ENCODE assay signal across 11 cellular contexts in the genomic region with DNA sequence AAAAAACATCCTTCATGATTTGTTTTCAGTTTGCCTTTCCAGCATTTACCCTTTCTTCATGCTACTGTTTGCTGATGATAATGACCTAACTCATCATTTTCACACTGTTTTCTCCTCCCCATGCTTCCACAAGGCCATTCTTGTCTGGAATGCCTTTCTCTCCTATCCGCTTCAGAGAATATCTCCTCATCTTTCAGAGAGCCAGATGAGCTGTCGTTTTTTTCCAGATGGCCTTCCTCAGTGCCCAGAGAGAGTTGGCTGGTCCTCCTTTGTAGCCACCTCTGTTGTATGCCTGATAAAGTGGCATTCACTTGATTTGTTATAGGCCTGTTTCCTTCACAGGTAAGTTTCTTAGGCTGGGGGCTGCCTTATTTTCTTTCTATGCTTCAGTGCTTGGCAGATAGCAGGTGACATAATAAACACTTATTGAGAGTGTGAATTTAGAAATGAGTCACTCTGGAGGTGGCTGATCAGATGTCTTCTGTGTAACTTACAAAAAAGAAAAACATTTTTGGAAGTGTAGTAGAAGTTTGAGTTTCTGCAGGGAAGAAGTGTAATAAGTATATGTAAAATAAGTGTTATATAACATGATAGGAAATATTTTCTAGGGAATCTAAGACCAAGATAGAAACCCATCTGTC.
A peak's percentile ranks its signal among the peaks of the same experiment; 100 is the strongest.
DNase-seq lines count a peak whose midpoint lies in the region; ATAC-seq lines count a peak whose summit lies in the region.
"Had no signal": no experiment of that assay in that cellular context is flagged by ENCODE, and none has a peak within 500 bp of the region (broad histone marks: within the 10 kb centered on the region; RNA-seq: fewer than 3 reads in every experiment).

No MANE protein-coding gene starts in this region.

- H2BK15ac ChIP-seq in mesendoderm (replicated peaks; ENCODE audit: low read depth) = no peak overlapping the region

- H3K4me2 ChIP-seq in mesendoderm (ENCODE audit: low read length) = no peak overlapping the region
- no peak overlapping the region for H3K4me2 ChIP-seq in GM23248 (ENCODE audit: unreplicated experiment)

- no peak overlapping the region for H3K4ac ChIP-seq in mesendoderm (ENCODE audit: low read depth, low read length)

- no peaks in the 10 kb centered on the region for H3K79me1 ChIP-seq in mesendoderm (ENCODE audit: low read length)

- H3K4me3 ChIP-seq in mesendoderm (ENCODE audit: low read length) (no peak overlapping the region), GM23248 (no peak overlapping the region)

- peak; percentile 99 for ATAC-seq in GM18868 (IDR thresholded peaks at IDR 0.05; ENCODE audit: unreplicated experiment)
- ATAC-seq in GM21825 (IDR thresholded peaks at IDR 0.05; ENCODE audit: unreplicated experiment) = peak; percentile 77
- ATAC-seq in HG03460 (IDR thresholded peaks at IDR 0.05; ENCODE audit: unreplicated experiment) = peak; percentile 85
- ATAC-seq: naive thymus-derived CD4-positive, alpha-beta T cell had no signal

- H3K56ac ChIP-seq in mesendoderm (ENCODE audit: low read length) = no peak overlapping the region

- peaks cover 15% of the 10 kb centered on the region for H3F3A ChIP-seq in GM23248 (ENCODE audit: insufficient read depth)

- H2BK120ac ChIP-seq in mesendoderm (ENCODE audit: low read depth, low read length) = no peak overlapping the region

- no peak overlapping the region for H2AFZ ChIP-seq in GM23248

- H4K8ac ChIP-seq in mesendoderm (ENCODE audit: low read depth, low read length) = no peak overlapping the region

- no peaks in the 10 kb centered on the region for H3K27me3 ChIP-seq in mesendoderm (ENCODE audit: insufficient read depth, low read length, poor library complexity)
- H3K27me3 ChIP-seq in GM23248 (replicated peaks; ENCODE audit: insufficient read depth) = no peaks in the 10 kb centered on the region

- no peaks in the 10 kb centered on the region for H3K9me3 ChIP-seq in GM23248 (ENCODE audit: low read depth)

- H3K9me2 ChIP-seq in GM23248 (ENCODE audit: insufficient read depth) = no peaks in the 10 kb centered on the region

- H2AK5ac ChIP-seq in mesendoderm (ENCODE audit: low read length) = no peak overlapping the region

- H3K27ac ChIP-seq in mesendoderm (ENCODE audit: low read depth, low read length) = no peak overlapping the region
- no peak overlapping the region for H3K27ac ChIP-seq in GM23248

- DNase-seq in mesendoderm = peak; percentile 39
- no peak for DNase-seq in NCI-H1092 treated with DMSO at 0.1 percent for 48 hours (lab: John Stamatoyannopoulos, UW)
- DNase-seq in NCI-H2029 treated with DMSO at 0.1 percent for 48 hours (lab: John Stamatoyannopoulos, UW) = no peak
- no peak for DNase-seq in GM23248
- DNase-seq in COLO668 (lab: John Stamatoyannopoulos, UW; ENCODE audit: unreplicated experiment) = no peak
- DNase-seq: activated CD4-positive, alpha-beta T cell treated with anti-CD3 and anti-CD28 coated beads, Interleukin-2, amount 50 U/mL, for 48 hours; Calu3; naive thymus-derived CD4-positive, alpha-beta T cell had no signal

- no peaks in the 10 kb centered on the region for H3K36me3 ChIP-seq in mesendoderm (ENCODE audit: control insufficient read depth, insufficient read depth, low read length)
- H3K36me3 ChIP-seq in GM23248 (ENCODE audit: low read depth) = no peaks in the 10 kb centered on the region

- H4K20me1 ChIP-seq in GM23248 (ENCODE audit: insufficient read depth) = no peaks in the 10 kb centered on the region

- H3K9ac ChIP-seq in mesendoderm (ENCODE audit: low read length) (no peak overlapping the region), GM23248 (no peak overlapping the region)

- no peak overlapping the region for H2BK5ac ChIP-seq in mesendoderm (ENCODE audit: low read length)

- in situ Hi-C loops in GM23248 (cut with MboI) = no loop called here

- H4K5ac ChIP-seq in mesendoderm (ENCODE audit: low read length) = no peak overlapping the region

- no CpG with 5 or more reads among the region's 2 CpGs for WGBS in mesendoderm (ENCODE audit: extremely low coverage, insufficient coverage, low lambda C conversion rate)
- 50 to 58% methylated on average over 2 of the region's 2 CpGs for WGBS in GM23248 (ENCODE audit: low coverage in 1 of 2, low lambda C conversion rate in 2 of 2, missing lambda C conversion rate in 2 of 2), 2 experiments

- no peak overlapping the region for H3K18ac ChIP-seq in mesendoderm (ENCODE audit: low read length)

- H3K4me1 ChIP-seq in mesendoderm (ENCODE audit: control insufficient read depth, low read depth, low read length) (no peaks in the 10 kb centered on the region), GM23248 (ENCODE audit: insufficient read depth) (peaks cover 27% of the 10 kb centered on the region)

- no peak overlapping the region for H3K23ac ChIP-seq in mesendoderm (ENCODE audit: low read length)

- H3K79me2 ChIP-seq in mesendoderm (ENCODE audit: control insufficient read depth, insufficient read depth, low read length) (no peaks in the 10 kb centered on the region), GM23248 (ENCODE audit: insufficient read depth) (no peaks in the 10 kb centered on the region)
